ENCODE assay signal across 5 cellular contexts in the genomic region with DNA sequence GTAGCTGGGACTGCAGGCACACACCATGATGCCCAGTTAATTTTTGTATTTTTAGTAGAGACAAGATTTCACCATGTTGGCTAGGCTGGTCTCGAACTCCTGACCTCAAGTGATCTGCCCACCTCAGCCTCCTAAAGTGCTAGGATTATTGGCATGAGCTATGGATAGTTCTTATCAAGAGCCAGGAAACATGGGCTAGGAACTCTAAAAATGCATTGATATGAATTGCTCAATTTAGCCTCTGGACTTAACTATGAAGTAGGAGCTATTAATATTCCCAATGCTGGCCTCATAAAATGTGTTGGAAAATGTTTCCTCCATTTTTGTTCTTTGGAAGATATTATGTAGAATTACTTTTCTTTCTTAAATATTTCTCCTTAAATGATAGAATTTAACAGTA.
"Had no signal": no experiment of that assay in that cellular context is flagged by ENCODE, and none has a peak within 500 bp of the region (broad histone marks: within the 10 kb centered on the region; RNA-seq: fewer than 3 reads in every experiment).

No MANE protein-coding gene starts in this region.

- H3K36me3 Mint-ChIP-seq: IgD-negative memory B cell had no signal

- H3K27ac Mint-ChIP-seq: GM23338, IgD-negative memory B cell had no signal

- H3K27me3 Mint-ChIP-seq: IgD-negative memory B cell had no signal

- H3K4me3 ChIP-seq: GM23338 had no signal

- H3K4me3 Mint-ChIP-seq: GM23338, H9, IgD-negative memory B cell had no signal

- H3K4me1 Mint-ChIP-seq: IgD-negative memory B cell had no signal

- DNase-seq: H9, HCEC 1CT had no signal

- ATAC-seq: GM23338, HepG2 had no signal
